In the genomic region with DNA sequence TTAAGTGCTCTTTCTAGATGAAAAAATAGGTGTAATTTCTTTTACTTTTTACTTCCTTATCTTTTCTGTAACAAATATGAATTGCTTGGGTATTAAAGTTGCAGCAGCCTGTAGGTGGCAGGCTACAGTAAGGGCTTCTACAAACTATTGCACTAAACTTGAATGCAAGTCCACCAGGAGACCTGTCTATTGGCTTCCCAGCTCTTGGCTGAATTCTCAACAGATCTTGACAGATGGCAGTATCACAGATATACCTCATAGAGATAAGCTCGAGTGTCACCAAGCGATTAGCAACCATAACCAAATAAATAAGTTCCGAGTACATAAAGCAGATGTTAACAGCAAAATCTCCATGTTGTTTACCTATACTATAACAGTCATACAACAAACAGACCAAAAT, we compare ENCODE assay signal across 8 cellular contexts. TPM values are rescaled to one million over a fixed set of nuclear protein-coding genes. Genes with fewer than 3 reads are reported as not detected.
A peak's percentile ranks its signal among the peaks of the same experiment; 100 is the strongest.
DNase-seq lines count a peak whose midpoint lies in the region; ATAC-seq lines count a peak whose summit lies in the region.

No MANE protein-coding gene starts in this region.

- H3K4me1 ChIP-seq in Karpas-422 (ENCODE audit: low read length): peaks cover 29% of the 10 kb centered on the region

- H3K9ac ChIP-seq in Karpas-422 (ENCODE audit: low read length): no peak overlapping the region

- H3K4me3 ChIP-seq in Karpas-422 (ENCODE audit: low read length): no peak overlapping the region

- in situ Hi-C loops in T47D (cut with HindIII; ENCODE audit: low pct_unique_long_range_greater_than_20kb, low sequenced_read_pairs): no loop called here

- peaks cover 12% of the 10 kb centered on the region; the same call in 1 of the 2 replicates for H3K36me3 ChIP-seq in Karpas-422 (ENCODE audit: insufficient read depth, low read length)

- DNase-seq in NCI-H1092 treated with DMSO at 0.1 percent for 48 hours (lab: John Stamatoyannopoulos, UW): peak; percentile 35
- no peak for DNase-seq in NCI-H1092 (lab: John Stamatoyannopoulos, UW)
- DNase-seq in Karpas-422: peak; percentile 83
- DNase-seq in SW480 (ENCODE audit: low spot score): peak; percentile 76
- peak; percentile 16 to 64 for DNase-seq in T47D (ENCODE audit: low read depth in 1 of 2, low spot score in 1 of 2)
- peak; percentile 80 for DNase-seq in iris pigment epithelial cell (ENCODE audit: low read depth)
- peak; percentile 13 for DNase-seq in stimulated activated CD8-positive, alpha-beta memory T cell treated with anti-CD3 and anti-CD28 coated beads, Interleukin-15, amount 100 ng/mL, for 1 hour (ENCODE audit: low read depth)

- H2AFZ ChIP-seq in Karpas-422 (ENCODE audit: low read length): no peak overlapping the region; the same call in 1 of the 2 replicates

- H3K4me2 ChIP-seq in Karpas-422 (ENCODE audit: low read depth, low read length, poor library complexity, severe bottlenecking): peak overlapping the region; percentile 6

- peaks cover 43% of the 10 kb centered on the region for H3K79me2 ChIP-seq in Karpas-422 (ENCODE audit: low read length)

- H3K27ac ChIP-seq in Karpas-422 (ENCODE audit: low read length): no peak overlapping the region; the same call in 1 of the 2 replicates

- H4K20me1 ChIP-seq in Karpas-422 (ENCODE audit: insufficient read depth, low read depth, low read length): no peaks in the 10 kb centered on the region; the same call in 1 of the 2 replicates

- no peak for ATAC-seq in HG02678 (IDR thresholded peaks at IDR 0.05; ENCODE audit: unreplicated experiment)

- no peaks in the 10 kb centered on the region for H3K9me2 ChIP-seq in Karpas-422 (replicated peaks; ENCODE audit: insufficient read depth, low read length)

- H3K9me3 ChIP-seq in Karpas-422 (ENCODE audit: low read length): no peaks in the 10 kb centered on the region

- no peaks in the 10 kb centered on the region for H3K27me3 ChIP-seq in Karpas-422 (ENCODE audit: low read length)

RNA-seq across cellular contexts. Expression of a gene that starts 5.9 kb away (rescaled TPM):
- total RNA-seq in Karpas-422 (2014; rRNA removed; shearing (Covaris generic); ENCODE audit: low replicate concordance): 55.5 and 66.2 TPM in 2 replicates

RNA-seq across cellular contexts. Expression of a gene that starts 50.9 kb away (rescaled TPM):
- total RNA-seq in Karpas-422 (2014; rRNA removed; shearing (Covaris generic); ENCODE audit: low replicate concordance): not detected in 2 replicates
